In the genomic region with DNA sequence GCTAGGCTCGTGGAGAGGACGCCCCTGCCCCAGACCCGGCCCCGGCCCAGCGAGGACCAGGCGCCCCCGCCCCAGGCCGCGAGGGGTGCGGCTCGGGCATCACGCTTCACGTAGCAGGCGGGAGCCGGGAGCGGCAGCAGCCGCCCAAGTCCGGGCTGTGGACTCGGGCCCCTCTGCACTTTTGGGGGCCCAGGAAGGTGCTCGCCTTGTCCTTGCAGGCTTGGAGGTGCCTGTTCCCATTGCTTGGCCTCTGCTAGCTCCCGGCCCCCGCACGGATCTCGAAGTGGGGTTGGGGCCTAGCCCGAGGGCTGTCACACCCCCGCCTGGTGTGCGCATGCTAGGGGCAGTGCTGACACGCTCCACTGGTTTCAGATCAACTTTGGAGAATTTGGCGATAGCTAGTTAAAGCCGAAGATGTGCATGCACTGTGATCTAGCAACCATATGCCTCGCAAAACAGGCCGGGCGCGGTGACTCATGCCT, we compare ENCODE assay signal across 1 cellular context.
A peak's percentile ranks its signal among the peaks of the same experiment; 100 is the strongest.
TF ChIP-seq lines count a peak whose summit lies in the region.

No MANE protein-coding gene starts in this region.

TF ChIP-seq in HCT116, 20 proteins besides CTCF, POLR2A, EP300 and RAD21 (continued from another document):
- no peak for TF ChIP-seq EZH2phosphoT487 (IDR thresholded peaks at IDR 0.05; ENCODE audit: borderline replicate concordance)
- no peak for TF ChIP-seq FOSL1 (IDR thresholded peaks at IDR 0.05; ENCODE audit: low read depth)
- peak; percentile 36; the same call in 1 of the 2 replicates for TF ChIP-seq JUND (IDR thresholded peaks at IDR 0.05)
- TF ChIP-seq, protein P1, sequence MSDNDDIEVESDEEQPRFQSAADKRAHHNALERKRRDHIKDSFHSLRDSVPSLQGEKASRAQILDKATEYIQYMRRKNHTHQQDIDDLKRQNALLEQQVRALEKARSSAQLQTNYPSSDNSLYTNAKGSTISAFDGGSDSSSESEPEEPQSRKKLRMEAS (IDR thresholded peaks at IDR 0.05), result peak; percentile 90
- peak; percentile 5 for TF ChIP-seq YY1 (IDR thresholded peaks at IDR 0.05; ENCODE audit: extremely low read depth, insufficient replicate concordance, low read depth, low read length)
- TF ChIP-seq CEBPB (IDR thresholded peaks at IDR 0.05; ENCODE audit: low read depth), result no peak
- TF ChIP-seq ZNF274 (IDR thresholded peaks at IDR 0.05; ENCODE audit: low read depth, low read length), result no peak
- TF ChIP-seq SP1 (IDR thresholded peaks at IDR 0.05; ENCODE audit: low read depth), result no peak
- peak; percentile 84 for TF ChIP-seq ZFX (IDR thresholded peaks at IDR 0.05)
- no peak for TF ChIP-seq TCF7L2 (IDR thresholded peaks at IDR 0.05; ENCODE audit: borderline replicate concordance, extremely low read depth, insufficient read depth, insufficient read length)
- TF ChIP-seq EGR1 (IDR thresholded peaks at IDR 0.05; ENCODE audit: low read depth), result peak; percentile 65
- TF ChIP-seq SIN3A (IDR thresholded peaks at IDR 0.05; ENCODE audit: low read depth), result 0 out of 2 replicates have a peak, but pooled peaks have one; percentile 21
